Comparison of ENCODE assay signal across 25 cellular contexts in the genomic region with DNA sequence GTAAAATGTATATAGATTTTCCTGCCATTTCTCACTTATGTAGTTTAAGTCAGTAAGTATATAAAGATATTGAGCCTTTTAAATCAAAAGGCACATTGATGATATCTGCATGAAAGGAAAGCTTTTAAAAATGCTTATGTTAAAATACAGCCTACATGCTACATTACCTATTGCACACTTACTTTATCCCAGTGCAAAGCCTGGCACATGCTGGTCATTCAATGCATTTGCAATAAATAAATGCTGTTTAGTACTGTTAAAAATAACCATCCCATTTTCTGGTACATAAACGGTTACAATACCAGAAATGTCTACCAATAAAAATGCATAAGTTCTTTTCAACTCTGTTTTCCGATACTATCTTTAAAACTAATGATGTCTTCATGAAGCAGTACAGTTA. TPM values are rescaled to one million over a fixed set of nuclear protein-coding genes. Genes with fewer than 3 reads are reported as not detected.
DNase-seq lines count a peak whose midpoint lies in the region; ATAC-seq and TF ChIP-seq lines count a peak whose summit lies in the region.
"Had no signal": no experiment of that assay in that cellular context is flagged by ENCODE, and none has a peak within 500 bp of the region (broad histone marks: within the 10 kb centered on the region; RNA-seq: fewer than 3 reads in every experiment).

No MANE protein-coding gene starts in this region.

- H3K4me2 ChIP-seq in SK-N-SH (no peak overlapping the region), HCT116 (ENCODE audit: low read length) (no peak overlapping the region)
- H3K4me2 ChIP-seq: A549 had no signal

- no peak overlapping the region for H3K9ac ChIP-seq in SK-N-SH
- no peak overlapping the region for H3K9ac ChIP-seq in HCT116 (ENCODE audit: low read length)

- H3K27me3 ChIP-seq in SK-N-SH (ENCODE audit: insufficient read depth): no peaks in the 10 kb centered on the region
- H3K27me3 ChIP-seq in HCT116 (ENCODE audit: insufficient read depth, low read length): no peaks in the 10 kb centered on the region
- no peaks in the 10 kb centered on the region for H3K27me3 ChIP-seq in prostate gland (replicated peaks; ENCODE audit: insufficient read depth)
- H3K27me3 ChIP-seq: Peyer's patch had no signal

- no TSS peak for BruUV-seq in HCT116 (replicated peaks; lab: Mats Ljungman, UMichigan)

- TF ChIP-seq EP300 in SK-N-SH (IDR thresholded peaks at IDR 0.05; ENCODE audit: borderline replicate concordance in 1 of 2, low read depth in 1 of 2, low read length in 1 of 2): no peak

- TF ChIP-seq RAD21 in SK-N-SH (IDR thresholded peaks at IDR 0.05; ENCODE audit: low read length): peak; percentile 33; the same call in 1 of the 2 replicates
- peak; percentile 18; the same call in 1 of the 2 replicates for TF ChIP-seq RAD21 in HCT116 (IDR thresholded peaks at IDR 0.05; ENCODE audit: low read depth)

- H3K79me2 ChIP-seq in SK-N-SH (ENCODE audit: insufficient read depth): no peaks in the 10 kb centered on the region
- no peaks in the 10 kb centered on the region for H3K79me2 ChIP-seq in HCT116 (ENCODE audit: insufficient read depth, low read length)

- no peaks in the 10 kb centered on the region for H3K36me3 ChIP-seq in SK-N-SH (replicated peaks in 1 of 2; ENCODE audit: control insufficient read depth in 1 of 2, insufficient read depth in 2 of 2, low read length in 1 of 2)
- H3K36me3 ChIP-seq in HCT116 (ENCODE audit: control insufficient read depth in 1 of 2, insufficient read depth in 2 of 2, low read length in 2 of 2): no peaks in the 10 kb centered on the region
- H3K36me3 ChIP-seq in prostate gland: no peaks in the 10 kb centered on the region
- H3K36me3 ChIP-seq: Peyer's patch had no signal

- TF ChIP-seq CTCF in SK-N-SH (IDR thresholded peaks at IDR 0.05) (no peak), HCT116 (IDR thresholded peaks at IDR 0.05 in 2 of 3, conservative IDR thresholded peaks at IDR 0.05 in 1 of 3; ENCODE audit: borderline replicate concordance in 1 of 3, insufficient read depth in 1 of 3, low read depth in 2 of 3, low read length in 2 of 3) (no peak), prostate gland (IDR thresholded peaks at IDR 0.05) (no peak)

- no peaks in the 10 kb centered on the region for H3F3A ChIP-seq in SK-N-SH (replicated peaks; ENCODE audit: insufficient read depth)

- H3K9me3 ChIP-seq in SK-N-SH: no peaks in the 10 kb centered on the region
- no peaks in the 10 kb centered on the region for H3K9me3 ChIP-seq in HCT116 (ENCODE audit: control insufficient read depth in 1 of 2, insufficient read depth in 1 of 2, low read depth in 1 of 2, low read length in 2 of 2)
- H3K9me3 ChIP-seq in prostate gland: no peaks in the 10 kb centered on the region
- H3K9me3 ChIP-seq: A549, Peyer's patch had no signal

- RAD21 ChIA-PET in HCT116 (lab: Charles Lee; ENCODE audit: low non-redundant PET in 1 of 2, low total read pairs in 2 of 2, uncharacterized antibody in 2 of 2, unreplicated experiment in 2 of 2): no interaction called here

- no peaks in the 10 kb centered on the region for H3K9me2 ChIP-seq in SK-N-SH
- H3K9me2 ChIP-seq in HCT116 (ENCODE audit: insufficient read depth): no peaks in the 10 kb centered on the region; the same call in 1 of the 2 replicates

- no peak overlapping the region for H3K27ac ChIP-seq in SK-N-SH (ENCODE audit: low read depth in 2 of 2, low read length in 1 of 2)
- H3K27ac ChIP-seq in HCT116 (ENCODE audit: low read depth, low read length): no peak overlapping the region
- H3K27ac ChIP-seq in prostate gland: no peak overlapping the region
- H3K27ac ChIP-seq: A549, Peyer's patch, SK-N-MC had no signal

- H4K20me1 ChIP-seq in SK-N-SH (ENCODE audit: insufficient read depth) (no peaks in the 10 kb centered on the region), HCT116 (ENCODE audit: insufficient read depth) (no peaks in the 10 kb centered on the region)

- H3K4me3 ChIP-seq in SK-N-SH (ENCODE audit: low read depth in 2 of 2, low read length in 1 of 2): no peak overlapping the region
- H3K4me3 ChIP-seq in HCT116 (replicated peaks in 1 of 2; ENCODE audit: low read depth in 1 of 2, low read length in 2 of 2): no peak overlapping the region
- H3K4me3 ChIP-seq in prostate gland: no peak overlapping the region
- H3K4me3 ChIP-seq: A549, Peyer's patch, SK-N-MC had no signal

- WGBS in SK-N-SH (ENCODE audit: low lambda C conversion rate): 55% methylated on average over 2 of the region's 2 CpGs
- 48% methylated on average over 2 of the region's 2 CpGs for WGBS in prostate gland

- CTCF ChIA-PET in SK-N-SH (lab: Yijun Ruan, JAX): interaction anchor here (0.8 to 1.7 kb wide), 4 partner anchors 14 to 830 kb away, joined by 3 to 4 read pairs (median 4); no protein-coding TSS in a partner anchor
- CTCF ChIA-PET in HCT116 (lab: Charles Lee): no interaction called here

- DNase-seq in SK-N-SH: no peak
- no peak for DNase-seq in HCT116 (ENCODE audit: low read depth, low spot score)
- DNase-seq in OCI-M1 (lab: John Stamatoyannopoulos, UW): peak; percentile 15
- no peak for DNase-seq in NCI-H1930 (lab: John Stamatoyannopoulos, UW)
- no peak for DNase-seq in prostate gland (ENCODE audit: low spot score)
- no peak for DNase-seq in GOT3 (lab: John Stamatoyannopoulos, UW)
- DNase-seq: AML-193; C1 segment of cervical spinal cord; CD4-positive, alpha-beta memory T cell; COR-L47; NCI-H1092; NCI-H1417 treated with DMSO at 0.1 percent for 48 hours; NCI-H1694 treated with DMSO at 0.1 percent for 48 hours; NCI-H2081 treated with DMSO at 0.1 percent for 48 hours; NCI-H446 treated with DMSO at 0.1 percent for 48 hours; NCI-H526 treated with DMSO at 0.1 percent for 48 hours; Peyer's patch; SIG-M5; T-helper 17 cell; T1000 had no signal

- H3K4me1 ChIP-seq in SK-N-SH (ENCODE audit: control insufficient read depth in 1 of 2, insufficient read depth in 2 of 2, low read depth in 1 of 2, low read length in 1 of 2): no peaks in the 10 kb centered on the region
- no peaks in the 10 kb centered on the region for H3K4me1 ChIP-seq in HCT116 (ENCODE audit: control insufficient read depth in 1 of 2, insufficient read depth in 2 of 2, low read length in 2 of 2)
- H3K4me1 ChIP-seq in prostate gland (replicated peaks): no peaks in the 10 kb centered on the region
- H3K4me1 ChIP-seq: A549, Peyer's patch had no signal

- intact Hi-C loops in HCT116 (cut with micrococcal nuclease) (no loop called here), prostate gland (cut with DNase I) (no loop called here)

- no peak; the same call in 2 of the 3 replicates for ATAC-seq in SK-N-SH treated with all-trans-retinoic acid at 6 μM for 48 hours
- ATAC-seq in HCT116: no peak
- ATAC-seq: A549, T-helper 17 cell had no signal

- H2AFZ ChIP-seq in SK-N-SH (ENCODE audit: low read depth) (no peak overlapping the region), HCT116 (ENCODE audit: low read depth, low read length, poor library complexity, severe bottlenecking) (peak overlapping the region; percentile 70)

- TF ChIP-seq POLR2A in HCT116 (IDR thresholded peaks at IDR 0.05; ENCODE audit: borderline replicate concordance, extremely low read depth, insufficient read depth, insufficient read length) (no peak), prostate gland (IDR thresholded peaks at IDR 0.05) (no peak)

- POLR2A ChIA-PET in SK-N-SH (lab: Yijun Ruan, JAX) (no interaction called here), HCT116 (lab: Charles Lee) (no interaction called here)

TF ChIP-seq in SK-N-SH, 30 proteins besides CTCF, POLR2A, EP300 and RAD21:
- no peak for TF ChIP-seq EZH2phosphoT487 (IDR thresholded peaks at IDR 0.05; ENCODE audit: borderline replicate concordance, low read depth)
- TF ChIP-seq, protein P1, sequence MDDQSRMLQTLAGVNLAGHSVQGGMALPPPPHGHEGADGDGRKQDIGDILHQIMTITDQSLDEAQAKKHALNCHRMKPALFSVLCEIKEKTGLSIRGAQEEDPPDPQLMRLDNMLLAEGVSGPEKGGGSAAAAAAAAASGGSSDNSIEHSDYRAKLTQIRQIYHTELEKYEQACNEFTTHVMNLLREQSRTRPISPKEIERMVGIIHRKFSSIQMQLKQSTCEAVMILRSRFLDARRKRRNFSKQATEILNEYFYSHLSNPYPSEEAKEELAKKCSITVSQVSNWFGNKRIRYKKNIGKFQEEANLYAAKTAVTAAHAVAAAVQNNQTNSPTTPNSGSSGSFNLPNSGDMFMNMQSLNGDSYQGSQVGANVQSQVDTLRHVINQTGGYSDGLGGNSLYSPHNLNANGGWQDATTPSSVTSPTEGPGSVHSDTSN (IDR thresholded peaks at IDR 0.05): no peak
TF ChIP-seq in SK-N-SH: peak in this region for 0.

TF ChIP-seq in SK-N-SH treated with all-trans-retinoic acid at 6 μM for 48 hours, 23 proteins besides CTCF, POLR2A, EP300 and RAD21:
- no peak for TF ChIP-seq CSDC2 (CRISPR knock-in tag; IDR thresholded peaks at IDR 0.05)
- no peak for TF ChIP-seq TCF4 (CRISPR knock-in tag; IDR thresholded peaks at IDR 0.05; ENCODE audit: borderline replicate concordance)

TF ChIP-seq in HCT116, 20 proteins besides CTCF, POLR2A, EP300 and RAD21 (continues in another document):
- TF ChIP-seq POLR2AphosphoS5 (IDR thresholded peaks at IDR 0.05; ENCODE audit: low read depth, low read length): no peak
- TF ChIP-seq EZH2 (IDR thresholded peaks at IDR 0.05): no peak
- no peak for TF ChIP-seq EZH2phosphoT487 (IDR thresholded peaks at IDR 0.05; ENCODE audit: borderline replicate concordance)
- no peak for TF ChIP-seq TCF7L2 (IDR thresholded peaks at IDR 0.05; ENCODE audit: borderline replicate concordance, extremely low read depth, insufficient read depth, insufficient read length)
- TF ChIP-seq EGR1 (IDR thresholded peaks at IDR 0.05; ENCODE audit: low read depth): no peak
- TF ChIP-seq, protein P2, sequence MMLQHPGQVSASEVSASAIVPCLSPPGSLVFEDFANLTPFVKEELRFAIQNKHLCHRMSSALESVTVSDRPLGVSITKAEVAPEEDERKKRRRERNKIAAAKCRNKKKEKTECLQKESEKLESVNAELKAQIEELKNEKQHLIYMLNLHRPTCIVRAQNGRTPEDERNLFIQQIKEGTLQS (IDR thresholded peaks at IDR 0.05): no peak
- TF ChIP-seq YY1 (IDR thresholded peaks at IDR 0.05; ENCODE audit: extremely low read depth, insufficient replicate concordance, low read depth, low read length): no peak

RNA-seq across cellular contexts. Expression of a gene that starts 22.1 kb away (rescaled TPM):
- 0.21 and 0.34 TPM in 2 replicates for polyA plus RNA-seq in SK-N-SH (2012; rRNA removed)
- 0.17 and 0.23 TPM in 2 replicates for polyA plus RNA-seq in SK-N-SH (2012; cell fraction: cytosol; rRNA removed)
- polyA plus RNA-seq in SK-N-SH (2012; cell fraction: nucleus; rRNA removed): 0.31 and 0.36 TPM in 2 replicates
- 0.20 TPM for total RNA-seq in HCT116 (2021; ENCODE audit: unreplicated experiment)
- polyA plus RNA-seq in HCT116 (2012): 0.14 TPM in 1 of 2 replicates, not detected in the other
- 10 to 100 TPM in 1 of 2 donors, under 1 TPM in 1; 0.68 to 10.2 TPM for total RNA-seq in prostate gland
- total RNA-seq: CD4-positive, alpha-beta memory T cell; H1; HT-29; Peyer's patch; T-helper 17 cell had no signal
- polyA plus RNA-seq: CD4-positive, alpha-beta memory T cell; H1 had no signal

RNA-seq across cellular contexts. Expression of a gene that starts 51.5 kb away (rescaled TPM):
- polyA plus RNA-seq in SK-N-SH (2012; rRNA removed): 0.13 and 0.54 TPM in 2 replicates
- 0.12 and 0.35 TPM in 2 replicates for polyA plus RNA-seq in SK-N-SH (2012; cell fraction: cytosol; rRNA removed)
- 0.34 and 0.51 TPM in 2 replicates for polyA plus RNA-seq in SK-N-SH (2012; cell fraction: nucleus; rRNA removed)
- total RNA-seq in HCT116 (2021; ENCODE audit: unreplicated experiment) (not detected), prostate gland (1 to 10 TPM; 2.6 to 5.0 TPM)
- polyA plus RNA-seq in HCT116 (2012): not detected in 2 replicates
- total RNA-seq: CD4-positive, alpha-beta memory T cell; H1; HT-29; Peyer's patch; T-helper 17 cell had no signal
- polyA plus RNA-seq: A549; CD4-positive, alpha-beta memory T cell had no signal
